In the genomic region with DNA sequence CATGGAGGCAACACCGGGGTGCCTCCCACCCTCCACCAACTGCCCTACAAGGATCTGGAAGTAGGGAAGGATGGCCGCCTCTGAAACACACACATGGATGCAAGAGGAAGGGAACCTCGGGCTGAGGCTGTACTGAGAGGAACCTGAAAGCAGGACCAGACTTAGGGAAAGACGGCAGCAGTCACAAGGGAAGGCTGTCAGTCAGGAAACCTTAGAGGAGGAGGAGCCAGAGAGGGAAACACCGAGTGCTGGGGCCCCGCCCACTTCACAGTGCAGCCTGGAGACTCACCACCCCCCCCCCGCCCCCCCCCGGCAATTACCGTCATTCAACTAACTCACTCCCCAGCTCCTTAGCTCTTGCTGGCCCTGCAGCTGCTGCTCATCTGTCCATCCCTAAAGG, we compare ENCODE assay signal across 9 cellular contexts. TPM values are rescaled to one million over a fixed set of nuclear protein-coding genes. Genes with fewer than 3 reads are reported as not detected.
DNase-seq lines count a peak whose midpoint lies in the region; ATAC-seq and TF ChIP-seq lines count a peak whose summit lies in the region.
"Had no signal": no experiment of that assay in that cellular context is flagged by ENCODE, and none has a peak within 500 bp of the region (broad histone marks: within the 10 kb centered on the region; RNA-seq: fewer than 3 reads in every experiment).

No MANE protein-coding gene starts in this region.

- H3K4me3 ChIP-seq in heart left ventricle (peak overlapping the region in 1 of 12 donors; percentile 15), transverse colon (no peak overlapping the region)

- ATAC-seq in heart left ventricle (no peak), GM18867 (IDR thresholded peaks at IDR 0.05; ENCODE audit: unreplicated experiment) (no peak), GM21786 (IDR thresholded peaks at IDR 0.05; ENCODE audit: unreplicated experiment) (no peak)
- no peak for ATAC-seq in activated T-helper 17 cell treated with anti-CD3 and anti-CD28 coated beads, Interleukin-2, amount 50 U/mL, for 72 hours (replicated peaks)

- H3K27me3 ChIP-seq in heart left ventricle (no peaks in the 10 kb centered on the region), transverse colon (no peaks in the 10 kb centered on the region)

- intact Hi-C loops in heart left ventricle (cut with DNase I), result loop anchor here in 5 of 10 donors (5.0 to 10.0 kb wide), 4 partner anchors 181 to 483 kb away; a partner anchor contains a TSS
- intact Hi-C loops in cardiac septum (cut with DNase I), result no loop called here
- intact Hi-C loops in transverse colon (cut with DNase I; ENCODE audit: low total_unique reads), result loop anchor here (10.0 kb wide), 1 partner anchor 483 kb away; no protein-coding TSS in a partner anchor

- no peak for TF ChIP-seq POLR2A in heart left ventricle (IDR thresholded peaks at IDR 0.05)
- no peak for TF ChIP-seq POLR2A in transverse colon (IDR thresholded peaks at IDR 0.05)

- WGBS in heart left ventricle, 4 donors, result 51 to 76% (median 60%) methylated on average over 4 to 9 of the region's 9 CpGs
- 39 to 49% methylated on average over 3 to 9 of the region's 9 CpGs for WGBS in transverse colon (ENCODE audit: low coverage in 1 of 2), 2 donors

- H3K36me3 ChIP-seq in heart left ventricle (peaks cover 0 to 50% (median 40%) of the 10 kb centered on the region in 9 donors), transverse colon (peaks cover 0 to 12% (median 0%) of the 10 kb centered on the region in 4 donors)

- H3K9me3 Mint-ChIP-seq in activated T-helper 17 cell treated with anti-CD3 and anti-CD28 coated beads, Interleukin-2, amount 50 U/mL, for 72 hours, result no peaks in the 10 kb centered on the region

- H3K4me1 ChIP-seq in heart left ventricle, result peaks cover 14 to 77% (median 63%) of the 10 kb centered on the region in 12 donors
- H3K4me1 ChIP-seq in transverse colon, result peaks cover 13 to 36% (median 25%) of the 10 kb centered on the region in 4 donors

- peak overlapping the region; percentile 99 for H3K27ac Mint-ChIP-seq in activated T-helper 17 cell treated with anti-CD3 and anti-CD28 coated beads, Interleukin-2, amount 50 U/mL, for 72 hours

- TF ChIP-seq EP300 in transverse colon (IDR thresholded peaks at IDR 0.05; ENCODE audit: low read depth), result no peak

- H3K9me3 ChIP-seq in heart left ventricle (no peaks in the 10 kb centered on the region), transverse colon (no peaks in the 10 kb centered on the region)

- H3K27me3 Mint-ChIP-seq in activated T-helper 17 cell treated with anti-CD3 and anti-CD28 coated beads, Interleukin-2, amount 50 U/mL, for 72 hours, result no peaks in the 10 kb centered on the region

- peak overlapping the region; percentile 95 for H3K4me3 Mint-ChIP-seq in activated T-helper 17 cell treated with anti-CD3 and anti-CD28 coated beads, Interleukin-2, amount 50 U/mL, for 72 hours

- TF ChIP-seq CTCF in heart left ventricle (IDR thresholded peaks at IDR 0.05) (no peak), transverse colon (IDR thresholded peaks at IDR 0.05) (no peak)

- DNase-seq in heart left ventricle (no peak), cardiac septum (ENCODE audit: low spot score) (no peak), kidney tubule cell (ENCODE audit: low spot score) (peak; percentile 67), transverse colon (peak; percentile 48), retina (no peak)
- DNase-seq: AML-193 had no signal

- H3K27ac ChIP-seq in heart left ventricle, result peak overlapping the region in 10 of 12 donors; percentile 24 to 100 (median 76)
- H3K27ac ChIP-seq in transverse colon, result peak overlapping the region; percentile 46 to 97 (median 96)

- H3K4me1 Mint-ChIP-seq in activated T-helper 17 cell treated with anti-CD3 and anti-CD28 coated beads, Interleukin-2, amount 50 U/mL, for 72 hours, result peaks cover 8% of the 10 kb centered on the region

- in situ Hi-C loops in transverse colon (cut with MboI; ENCODE audit: low pct_ligation_motif_present in 1 of 4, low pct_unique_long_range_greater_than_20kb in 1 of 4, low sequenced_read_pairs in 3 of 4), result loop anchor here in 3 of 4 donors (10.0 to 25.0 kb wide), 3 partner anchors 173 to 506 kb away; no protein-coding TSS in a partner anchor

- H3K36me3 Mint-ChIP-seq in activated T-helper 17 cell treated with anti-CD3 and anti-CD28 coated beads, Interleukin-2, amount 50 U/mL, for 72 hours (ENCODE audit: low read depth), result peaks cover 63% of the 10 kb centered on the region

RNA-seq across cellular contexts. Expression of a gene that starts 2.5 kb away (rescaled TPM):
- total RNA-seq in heart left ventricle (10 to 100 TPM; 18.4 to 35.8 (median 24.9) TPM), cardiac septum (24.0 TPM), transverse colon (10 to 100 TPM; 30.8 to 88.3 (median 37.8) TPM)
- polyA plus RNA-seq in heart left ventricle, result 10 to 100 TPM; 19.5 to 35.8 TPM
- total RNA-seq in activated T-helper 17 cell treated with anti-CD3 and anti-CD28 coated beads, Interleukin-2, amount 50 U/mL, for 72 hours, result 10 to 100 TPM; 26.9 to 30.5 TPM

RNA-seq across cellular contexts. Expression of a gene that starts 20.1 kb away (rescaled TPM):
- total RNA-seq in heart left ventricle, result 100 to 1,000 TPM in 1 of 9 donors, 10 to 100 TPM in 8; 11.9 to 131 (median 29.5) TPM
- polyA plus RNA-seq in heart left ventricle, result 10 to 100 TPM in 1 of 2 donors, 1 to 10 TPM in 1; 6.7 to 26.5 TPM
- 15.2 TPM for total RNA-seq in cardiac septum
- 10 to 100 TPM; 11.7 to 16.6 TPM for total RNA-seq in activated T-helper 17 cell treated with anti-CD3 and anti-CD28 coated beads, Interleukin-2, amount 50 U/mL, for 72 hours
- 10 to 100 TPM in 3 of 4 donors, 1 to 10 TPM in 1; 4.8 to 36.3 (median 28.9) TPM for total RNA-seq in transverse colon

RNA-seq across cellular contexts. Expression of a gene that starts 43.3 kb away (rescaled TPM):
- 10 to 100 TPM in 1 of 9 donors, 1 to 10 TPM in 8; 3.4 to 11.4 (median 5.8) TPM for total RNA-seq in heart left ventricle
- 1 to 10 TPM; 3.0 to 4.4 TPM for polyA plus RNA-seq in heart left ventricle
- total RNA-seq in cardiac septum, result 5.2 TPM
- 1 to 10 TPM; 7.8 to 8.6 TPM for total RNA-seq in activated T-helper 17 cell treated with anti-CD3 and anti-CD28 coated beads, Interleukin-2, amount 50 U/mL, for 72 hours
- 10 to 100 TPM in 2 of 4 donors, 1 to 10 TPM in 2; 6.7 to 19.9 (median 12.6) TPM for total RNA-seq in transverse colon

Comparison
In these comparisons a context has a peak if more than half of its experiments do, and no peak if none do; other contexts are left out.
1. DNase-seq: peak in kidney tubule cell (single experiment) and transverse colon (single experiment); none in heart left ventricle (0 of 5), cardiac septum (single experiment) and retina (single experiment).